8 cellular contexts compared by ENCODE assay signal in genomic region chr12:25241171-25242020, GRCh38. TPM values are rescaled to one million over a fixed set of nuclear protein-coding genes. Genes with fewer than 3 reads are reported as not detected.
DNase-seq lines count a peak whose midpoint lies in the region; ATAC-seq and TF ChIP-seq lines count a peak whose summit lies in the region.

No MANE protein-coding gene starts in this region.

- peak; percentile 42 for TF ChIP-seq CTCF in neutrophil (IDR thresholded peaks at IDR 0.05)

- H3K9me3 ChIP-seq in neutrophil, result no peaks in the 10 kb centered on the region

- H3K4me3 ChIP-seq in neutrophil (ENCODE audit: low read depth in 1 of 2, low read length in 1 of 2), result no peak overlapping the region

- no peaks in the 10 kb centered on the region for H3K27me3 ChIP-seq in neutrophil

- no peak for TF ChIP-seq POLR2A in erythroblast (IDR thresholded peaks at IDR 0.05; ENCODE audit: low read length)

- DNase-seq in ACHN, result peak; percentile 71
- DNase-seq in ELR (ENCODE audit: low read depth), result peak; percentile 74
- DNase-seq in SHP77 treated with DMSO at 0.1 percent for 48 hours (lab: John Stamatoyannopoulos, UW), result peak; percentile 34
- peak; percentile 46 to 68 for DNase-seq in erythroblast (lab: John Stamatoyannopoulos, UW)
- DNase-seq in occipital lobe (lab: John Stamatoyannopoulos, UW), result no peak

- no peaks in the 10 kb centered on the region for H3K4me1 ChIP-seq in neutrophil (ENCODE audit: control insufficient read depth in 1 of 2, insufficient read depth in 1 of 2, low read depth in 1 of 2, low read length in 1 of 2)

- ATAC-seq in HG03354 (IDR thresholded peaks at IDR 0.05; ENCODE audit: poor library complexity, severe bottlenecking, unreplicated experiment) (peak; percentile 75), GM19324 (IDR thresholded peaks at IDR 0.05; ENCODE audit: low FRiP score, unreplicated experiment) (no peak)

- no peak overlapping the region for H3K27ac ChIP-seq in neutrophil

- H3K36me3 ChIP-seq in neutrophil, result peaks cover 48% of the 10 kb centered on the region

- in situ Hi-C loops in ACHN (cut with HindIII; ENCODE audit: low pct_ligation_motif_present, low pct_unique_long_range_greater_than_20kb, low sequenced_read_pairs), result no loop called here

RNA-seq across cellular contexts. Expression of gene KRAS, which starts 9.3 kb away (rescaled TPM):
- 53.0 TPM for total RNA-seq in occipital lobe

RNA-seq across cellular contexts. Expression of gene ETFRF1, which starts 46.4 kb away (rescaled TPM):
- 32.0 TPM for total RNA-seq in occipital lobe

RNA-seq across cellular contexts. Expression of gene DNAI7, which starts 46.4 kb away (rescaled TPM):
- 3.4 TPM for total RNA-seq in occipital lobe
